13 cellular contexts compared by ENCODE assay signal in genomic region chr6:18053555-18054445, GRCh38.
DNase-seq lines count a peak whose midpoint lies in the region; ATAC-seq and TF ChIP-seq lines count a peak whose summit lies in the region.
"Had no signal": no experiment of that assay in that cellular context is flagged by ENCODE, and none has a peak within 500 bp of the region (broad histone marks: within the 10 kb centered on the region; RNA-seq: fewer than 3 reads in every experiment).

No MANE protein-coding gene starts in this region.

- TF ChIP-seq CTCF in PC-9 (conservative IDR thresholded peaks at IDR 0.05), result no peak
- no peak for TF ChIP-seq CTCF in osteoblast (IDR thresholded peaks at IDR 0.05; ENCODE audit: extremely low read depth, low read depth, low read length)

- peaks cover 47% of the 10 kb centered on the region for H3K4me1 ChIP-seq in PC-9 (replicated peaks; ENCODE audit: insufficient read depth)
- H3K4me1 ChIP-seq in osteoblast (ENCODE audit: insufficient read depth, low read length), result no peaks in the 10 kb centered on the region

- H4K20me1 ChIP-seq in PC-9 (ENCODE audit: insufficient read depth) (no peaks in the 10 kb centered on the region), osteoblast (ENCODE audit: insufficient read depth, low read length) (no peaks in the 10 kb centered on the region)

- intact Hi-C loops in PC-9 (cut with micrococcal nuclease; ENCODE audit: unreplicated experiment), result loop anchor here (1.0 kb wide), 2 partner anchors 10 to 60 kb away; no protein-coding TSS in a partner anchor

- H3K4me2 ChIP-seq in PC-9 (peak overlapping the region; percentile 77), osteoblast (ENCODE audit: insufficient read depth, low read length) (peak overlapping the region; percentile 50)

- POLR2A ChIA-PET in PC-9 (lab: Charles Lee; ENCODE audit: unreplicated experiment), result interaction anchor here (0.7 kb wide), 1 partner anchor 52 kb away, joined by 4 read pairs; no protein-coding TSS in a partner anchor

- peak overlapping the region; percentile 40; the same call in 1 of the 2 replicates for H3K4me3 ChIP-seq in PC-9
- peak overlapping the region; percentile 28 for H3K4me3 ChIP-seq in osteoblast (ENCODE audit: insufficient read depth, low read length)

- H2AFZ ChIP-seq in PC-9 (peak overlapping the region; percentile 54), osteoblast (ENCODE audit: low read length) (peak overlapping the region; percentile 81)

- CTCF ChIA-PET in PC-9 (lab: Charles Lee), result no interaction called here

- no peaks in the 10 kb centered on the region for H3K27me3 ChIP-seq in PC-9 (ENCODE audit: insufficient read depth, low read depth)
- H3K27me3 ChIP-seq in osteoblast (ENCODE audit: insufficient read depth, low read length), result no peaks in the 10 kb centered on the region
- H3K27me3 ChIP-seq: gastroesophageal sphincter had no signal

- H3K27ac ChIP-seq in PC-9, result peak overlapping the region; percentile 79
- peak overlapping the region; percentile 51 for H3K27ac ChIP-seq in epithelial cell of prostate
- no peak overlapping the region for H3K27ac ChIP-seq in osteoblast (ENCODE audit: low read depth, low read length)

- no peaks in the 10 kb centered on the region for H3K9me3 ChIP-seq in PC-9 (ENCODE audit: insufficient read depth, low read depth)
- H3K9me3 ChIP-seq in osteoblast (ENCODE audit: low read depth, low read length), result no peaks in the 10 kb centered on the region
- H3K9me3 ChIP-seq: gastroesophageal sphincter had no signal

- H3K36me3 ChIP-seq in PC-9 (ENCODE audit: low read depth) (no peaks in the 10 kb centered on the region), osteoblast (ENCODE audit: insufficient read depth, low read length) (no peaks in the 10 kb centered on the region)
- H3K36me3 ChIP-seq: gastroesophageal sphincter had no signal

- H3F3A ChIP-seq in PC-9 (ENCODE audit: insufficient read depth, low read depth), result peaks cover 43% of the 10 kb centered on the region

- ATAC-seq in GM21381 (IDR thresholded peaks at IDR 0.05; ENCODE audit: unreplicated experiment), result no peak
- ATAC-seq in GM21390 (IDR thresholded peaks at IDR 0.05; ENCODE audit: unreplicated experiment), result no peak
- ATAC-seq: activated naive CD4-positive, alpha-beta T cell treated with anti-CD3 and anti-CD28 coated beads, Interleukin-2, amount 50 U/mL, for 72 hours; gastroesophageal sphincter had no signal

- no TSS peak for BruUV-seq in PC-9 (replicated peaks; lab: Mats Ljungman, UMichigan)

- no peaks in the 10 kb centered on the region for H3K9me2 ChIP-seq in PC-9 (ENCODE audit: insufficient read depth)

- DNase-seq in ELF-1 (ENCODE audit: low read depth, low spot score) (peak; percentile 37), PC-9 (peak; percentile 42 to 80), epithelial cell of prostate (ENCODE audit: low read depth, low spot score) (no peak), osteoblast (ENCODE audit: insufficient read length, low spot score, missing footprints) (no peak), NCI-H2171 (lab: John Stamatoyannopoulos, UW) (no peak), GM03348 (ENCODE audit: low spot score) (no peak)
- DNase-seq: H7, left cardiac atrium, NCI-H1694 treated with DMSO at 0.1 percent for 48 hours had no signal

- H3K79me2 ChIP-seq in PC-9 (ENCODE audit: low read depth) (no peaks in the 10 kb centered on the region), osteoblast (ENCODE audit: insufficient read depth, low read length) (no peaks in the 10 kb centered on the region)

Comparison
In these comparisons a context has a peak if more than half of its experiments do, and no peak if none do; other contexts are left out.
1. DNase-seq: peak in ELF-1 (single experiment) and PC-9 (2 of 2); none in epithelial cell of prostate (single experiment), osteoblast (single experiment), NCI-H2171 (single experiment) and GM03348 (single experiment).